Comparison of ENCODE assay signal across 17 cellular contexts in genomic region chr2:72988726-72989273, GRCh38.
A peak's percentile ranks its signal among the peaks of the same experiment; 100 is the strongest.
DNase-seq lines count a peak whose midpoint lies in the region; ATAC-seq and TF ChIP-seq lines count a peak whose summit lies in the region.
"Had no signal": no experiment of that assay in that cellular context is flagged by ENCODE, and none has a peak within 500 bp of the region (broad histone marks: within the 10 kb centered on the region; RNA-seq: fewer than 3 reads in every experiment).

No MANE protein-coding gene starts in this region.

- H2BK120ac ChIP-seq in H9 (ENCODE audit: low read depth, low read length, poor library complexity, severe bottlenecking), result no peak overlapping the region

- no peak overlapping the region for H2BK15ac ChIP-seq in H9 (ENCODE audit: low read depth, low read length)

- H4K91ac ChIP-seq in H9 (ENCODE audit: insufficient read length, low read depth, low read length), result no peak overlapping the region

- H3T11ph ChIP-seq in H9 (ENCODE audit: low read length), result no peak overlapping the region

- no peak overlapping the region for H3K23ac ChIP-seq in H9 (ENCODE audit: insufficient read length, low read depth, low read length)

- no peaks in the 10 kb centered on the region for H3K4me1 ChIP-seq in H9 (ENCODE audit: insufficient read depth, low read length)

- no peaks in the 10 kb centered on the region for H3K27me3 ChIP-seq in H9 (ENCODE audit: insufficient read depth, low read length)

- H3K14ac ChIP-seq in H9 (ENCODE audit: insufficient read depth, low read length), result no peak overlapping the region

- no peak overlapping the region for H3K27ac ChIP-seq in H9 (ENCODE audit: insufficient read length, low read depth, low read length)
- H3K27ac ChIP-seq: C4-2B, KMS-11 had no signal

- TF ChIP-seq CTCF in H9 (conservative IDR thresholded peaks at IDR 0.05), result no peak
- no peak for TF ChIP-seq CTCF in neural crest cell (conservative IDR thresholded peaks at IDR 0.05)

- H3K9me3 ChIP-seq in H9 (ENCODE audit: control insufficient read depth, low read depth, low read length) (no peaks in the 10 kb centered on the region), T-helper 17 cell (ENCODE audit: control insufficient read depth, low read length, poor library complexity, severe bottlenecking) (no peaks in the 10 kb centered on the region)

- H3K4me1 Mint-ChIP-seq in H9 (peaks cover 9 to 22% of the 10 kb centered on the region in 2 experiments; a peak in 3 of 4 replicates), T-helper 17 cell (peaks cover 6% of the 10 kb centered on the region), neural crest cell (no peaks in the 10 kb centered on the region)
- no peaks in the 10 kb centered on the region for H3K4me1 Mint-ChIP-seq in stimulated activated effector memory CD8-positive, alpha-beta T cell treated with anti-CD3 and anti-CD28 coated beads, Interleukin-12 subunit alpha, Interleukin-12 subunit beta, amount 100 ng/mL, for 72 hours

- no peak overlapping the region for H3K56ac ChIP-seq in H9 (ENCODE audit: insufficient read length, low read depth, low read length)

- no peak overlapping the region for H3K18ac ChIP-seq in H9 (ENCODE audit: insufficient read length, low read depth, low read length)

- no peaks in the 10 kb centered on the region for H4K20me1 ChIP-seq in H9 (ENCODE audit: control insufficient read depth, insufficient read depth, insufficient read length)

- no peak overlapping the region for H3K4ac ChIP-seq in H9 (ENCODE audit: low read depth, low read length)

- H3K79me2 ChIP-seq in H9 (ENCODE audit: insufficient read depth, low read length), result no peaks in the 10 kb centered on the region

- no peaks in the 10 kb centered on the region for H3K9me3 Mint-ChIP-seq in H9
- H3K9me3 Mint-ChIP-seq in neural crest cell, result no peaks in the 10 kb centered on the region
- H3K9me3 Mint-ChIP-seq in stimulated activated effector memory CD8-positive, alpha-beta T cell treated with anti-CD3 and anti-CD28 coated beads, Interleukin-12 subunit alpha, Interleukin-12 subunit beta, amount 100 ng/mL, for 72 hours, result no peaks in the 10 kb centered on the region
- H3K9me3 Mint-ChIP-seq: HFFc6 had no signal

- peaks cover 0 to 2% (median 0%) of the 10 kb centered on the region in 3 experiments; a peak in 2 of 7 replicates for H3K36me3 Mint-ChIP-seq in H9 (ENCODE audit: insufficient read depth in 1 of 3, low read depth in 3 of 3)
- H3K36me3 Mint-ChIP-seq in T-helper 17 cell (ENCODE audit: low read depth), result peaks cover 2% of the 10 kb centered on the region
- H3K36me3 Mint-ChIP-seq in neural crest cell (ENCODE audit: low read depth), result no peaks in the 10 kb centered on the region
- peaks cover 7% of the 10 kb centered on the region for H3K36me3 Mint-ChIP-seq in stimulated activated effector memory CD8-positive, alpha-beta T cell treated with anti-CD3 and anti-CD28 coated beads, Interleukin-12 subunit alpha, Interleukin-12 subunit beta, amount 100 ng/mL, for 72 hours

- no peak overlapping the region for H4K8ac ChIP-seq in H9 (replicated peaks; ENCODE audit: insufficient read length, low read depth, low read length)

- no peak overlapping the region for H2AK5ac ChIP-seq in H9 (ENCODE audit: insufficient read length, low read length)

- no peak overlapping the region for H2BK12ac ChIP-seq in H9 (ENCODE audit: insufficient read length, low read depth, low read length)

- H3K79me1 ChIP-seq in H9 (ENCODE audit: insufficient read depth, low read depth, low read length, poor library complexity, severe bottlenecking), result no peaks in the 10 kb centered on the region

- no peaks in the 10 kb centered on the region for H3K23me2 ChIP-seq in H9 (ENCODE audit: insufficient read length, low read depth, low read length, poor library complexity, severe bottlenecking)

- no peak overlapping the region for H3K4me3 Mint-ChIP-seq in H9
- H3K4me3 Mint-ChIP-seq in T-helper 17 cell, result no peak overlapping the region
- no peak overlapping the region for H3K4me3 Mint-ChIP-seq in neural crest cell
- no peak overlapping the region for H3K4me3 Mint-ChIP-seq in stimulated activated effector memory CD8-positive, alpha-beta T cell treated with anti-CD3 and anti-CD28 coated beads, Interleukin-12 subunit alpha, Interleukin-12 subunit beta, amount 100 ng/mL, for 72 hours
- H3K4me3 Mint-ChIP-seq: HFFc6 had no signal

- ATAC-seq in T-helper 17 cell (no peak), GM18858 (IDR thresholded peaks at IDR 0.05; ENCODE audit: unreplicated experiment) (no peak), HG03139 (IDR thresholded peaks at IDR 0.05; ENCODE audit: unreplicated experiment) (no peak)
- no peak for ATAC-seq in stimulated activated effector memory CD8-positive, alpha-beta T cell treated with anti-CD3 and anti-CD28 coated beads, Interleukin-12 subunit alpha, Interleukin-12 subunit beta, amount 100 ng/mL, for 72 hours

- H4K5ac ChIP-seq in H9 (ENCODE audit: insufficient read length, low read depth, low read length), result no peak overlapping the region

- no peak overlapping the region for H2BK5ac ChIP-seq in H9 (ENCODE audit: insufficient read length, low read length)

- DNase-seq in H9, result peak; percentile 7
- no peak for DNase-seq in T-helper 17 cell
- DNase-seq in neural crest cell (ENCODE audit: low read depth, low spot score), result no peak
- DNase-seq in stimulated activated effector memory CD8-positive, alpha-beta T cell treated with anti-CD3 and anti-CD28 coated beads, Interleukin-12 subunit alpha, Interleukin-12 subunit beta, amount 100 ng/mL, for 72 hours (ENCODE audit: low spot score in 2 of 2), result no peak
- no peak for DNase-seq in activated naive CD4-positive, alpha-beta T cell treated with anti-CD3 and anti-CD28 coated beads, Interleukin-2, amount 50 U/mL, for 16 hours
- DNase-seq: DMS153; HFFc6; NCI-H1436; NCI-H2029 treated with DMSO at 0.1 percent for 48 hours; NCI-H2171 treated with DMSO at 0.1 percent for 48 hours; NCI-H446 treated with DMSO at 0.1 percent for 48 hours; NK-92 treated with Interleukin-12 subunit alpha and Interleukin-12 subunit beta, amount 100 ng/mL, for 24 hours; RPMI8226 had no signal

- H3K27me3 Mint-ChIP-seq in H9 (ENCODE audit: low read depth) (peaks cover 1% of the 10 kb centered on the region; the same call in 1 of the 2 replicates), T-helper 17 cell (no peaks in the 10 kb centered on the region), neural crest cell (ENCODE audit: low read depth) (no peaks in the 10 kb centered on the region)

- H2AFZ ChIP-seq in H9 (ENCODE audit: low read length), result no peak overlapping the region

- no peak overlapping the region; a peak in 2 of 7 replicates for H3K27ac Mint-ChIP-seq in H9
- peak overlapping the region; percentile 8 for H3K27ac Mint-ChIP-seq in T-helper 17 cell
- H3K27ac Mint-ChIP-seq in neural crest cell (ENCODE audit: unreplicated experiment), result peak overlapping the region; percentile 46
- H3K27ac Mint-ChIP-seq in stimulated activated effector memory CD8-positive, alpha-beta T cell treated with anti-CD3 and anti-CD28 coated beads, Interleukin-12 subunit alpha, Interleukin-12 subunit beta, amount 100 ng/mL, for 72 hours, result peak overlapping the region; percentile 24
- H3K27ac Mint-ChIP-seq: HFFc6 had no signal

- WGBS in H9 (ENCODE audit: extremely low coverage, insufficient read length, low lambda C conversion rate), result no CpG with 5 or more reads among the region's 9 CpGs

- H2BK20ac ChIP-seq in H9 (ENCODE audit: low read depth, low read length, poor library complexity, severe bottlenecking), result no peak overlapping the region

- H3K4me2 ChIP-seq in H9 (ENCODE audit: insufficient read depth, insufficient read length, low read length), result no peak overlapping the region
- H3K4me2 ChIP-seq: KMS-11 had no signal

- H3K9ac ChIP-seq in H9 (ENCODE audit: extremely low read depth, insufficient read length, low read length), result no peak overlapping the region
- H3K9ac ChIP-seq: KMS-11 had no signal

Comparison
In these comparisons a context has a peak if more than half of its experiments do, and no peak if none do; other contexts are left out.
1. H3K27ac Mint-ChIP-seq: peak in T-helper 17 cell (single experiment), neural crest cell (single experiment) and stimulated activated effector memory CD8-positive, alpha-beta T cell treated with anti-CD3 and anti-CD28 coated beads, Interleukin-12 subunit alpha, Interleukin-12 subunit beta, amount 100 ng/mL, for 72 hours (single experiment); none in H9 (0 of 3).